8 cellular contexts compared by ENCODE assay signal in genomic region chr17:17836818-17837379, GRCh38. TPM values are rescaled to one million over a fixed set of nuclear protein-coding genes. Genes with fewer than 3 reads are reported as not detected.
DNase-seq lines count a peak whose midpoint lies in the region; ATAC-seq and TF ChIP-seq lines count a peak whose summit lies in the region.

SREBF1 (minus strand) TSS chr17:17836986; CDS start chr17:17836817, 169 bp downstream.

- no peak for TF ChIP-seq CTCF in CD8-positive, alpha-beta T cell (IDR thresholded peaks at IDR 0.05)
- no peak for TF ChIP-seq CTCF in brain (conservative IDR thresholded peaks at IDR 0.05)

- POLR2A ChIA-PET in CD8-positive, alpha-beta T cell (lab: Charles Lee) = interaction anchor here (0.9 to 2.8 kb wide), 7 partner anchors 9 to 123 kb away, joined by 3 to 29 read pairs (median 5); no protein-coding TSS in a partner anchor

- no peaks in the 10 kb centered on the region for H3K9me3 ChIP-seq in CD8-positive, alpha-beta T cell (ENCODE audit: low read length)
- no peaks in the 10 kb centered on the region for H3K9me3 ChIP-seq in iPS-18a (ENCODE audit: control insufficient read depth, low read depth, low read length)
- no peaks in the 10 kb centered on the region for H3K9me3 ChIP-seq in skeletal muscle tissue (ENCODE audit: control insufficient read depth in 3 of 3, low read length in 3 of 3)

- H3K27ac ChIP-seq in CD8-positive, alpha-beta T cell (ENCODE audit: low read depth, low read length) = peak within 1 kb of the TSS; percentile 99
- peak within 1 kb of the TSS; percentile 82 for H3K27ac ChIP-seq in iPS-18a (ENCODE audit: low read length)
- H3K27ac ChIP-seq in skeletal muscle tissue (ENCODE audit: low read depth, low read length) = peak within 1 kb of the TSS; percentile 100

- no peaks in the 10 kb centered on the region for H3K9me3 Mint-ChIP-seq in CD8-positive, alpha-beta T cell
- peaks cover 0 to 12% (median 0%) of the 10 kb centered on the region in 5 experiments for H3K9me3 Mint-ChIP-seq in brain

- ATAC-seq in CD8-positive, alpha-beta T cell = peak; percentile 34
- ATAC-seq in GM19328 (IDR thresholded peaks at IDR 0.05; ENCODE audit: unreplicated experiment) (peak; percentile 27), HG03469 (IDR thresholded peaks at IDR 0.05; ENCODE audit: unreplicated experiment) (peak; percentile 8)

- no peaks in the 10 kb centered on the region for H3K27me3 ChIP-seq in CD8-positive, alpha-beta T cell (ENCODE audit: insufficient read depth, low read length)
- H3K27me3 ChIP-seq in iPS-18a (ENCODE audit: control insufficient read depth, insufficient read depth, low read length) = no peaks in the 10 kb centered on the region
- H3K27me3 ChIP-seq in skeletal muscle tissue (ENCODE audit: control insufficient read depth in 3 of 3, insufficient read depth in 3 of 3, low read length in 3 of 3) = no peaks in the 10 kb centered on the region

- peak within 1 kb of the TSS; percentile 88 for H3K4me3 Mint-ChIP-seq in CD8-positive, alpha-beta T cell
- peak within 1 kb of the TSS; percentile 87 to 94 (median 90) for H3K4me3 Mint-ChIP-seq in brain

- peak; percentile 35 to 72 (median 63) for DNase-seq in CD8-positive, alpha-beta T cell
- DNase-seq in T-helper 2 cell = peak; percentile 19 to 70 (median 48)
- no peak for DNase-seq in inferior parietal cortex (ENCODE audit: extremely low spot score)

- H3K4me1 Mint-ChIP-seq in CD8-positive, alpha-beta T cell (ENCODE audit: low read depth) = peaks cover 72% of the 10 kb centered on the region
- H3K4me1 Mint-ChIP-seq in brain = peaks cover 72% of the 10 kb centered on the region

- CTCF ChIA-PET in CD8-positive, alpha-beta T cell (lab: Charles Lee) = interaction anchor here (1.2 to 1.9 kb wide), 8 partner anchors 9 to 197 kb away, joined by 3 to 9 read pairs (median 4); no protein-coding TSS in a partner anchor

- H3K36me3 ChIP-seq in CD8-positive, alpha-beta T cell (ENCODE audit: insufficient read depth, low read length) = no peaks in the 10 kb centered on the region
- no peaks in the 10 kb centered on the region for H3K36me3 ChIP-seq in iPS-18a (ENCODE audit: control insufficient read depth, low read depth, low read length)
- peaks cover 0 to 5% (median 0%) of the 10 kb centered on the region in 3 donors for H3K36me3 ChIP-seq in skeletal muscle tissue (ENCODE audit: control insufficient read depth in 3 of 3, insufficient read depth in 3 of 3, low read length in 3 of 3)

- H3K27ac Mint-ChIP-seq in CD8-positive, alpha-beta T cell = peak within 1 kb of the TSS; percentile 97
- H3K27ac Mint-ChIP-seq in brain = peak within 1 kb of the TSS; percentile 95 to 98 (median 97)

- peak within 1 kb of the TSS; percentile 94 for H3K9ac ChIP-seq in iPS-18a (ENCODE audit: low read length)
- H3K9ac ChIP-seq in skeletal muscle tissue (ENCODE audit: low read depth in 1 of 3, low read length in 3 of 3) = peak within 1 kb of the TSS; percentile 98 to 100 (median 100)

- H3K36me3 Mint-ChIP-seq in CD8-positive, alpha-beta T cell = peaks cover 8% of the 10 kb centered on the region
- no peaks in the 10 kb centered on the region for H3K36me3 Mint-ChIP-seq in brain

- peak within 1 kb of the TSS; percentile 95 for H3K4me3 ChIP-seq in CD8-positive, alpha-beta T cell (ENCODE audit: low read depth, low read length)
- peak within 1 kb of the TSS; percentile 82 for H3K4me3 ChIP-seq in iPS-18a (ENCODE audit: low read length)
- H3K4me3 ChIP-seq in skeletal muscle tissue (ENCODE audit: low read length in 3 of 3) = peak within 1 kb of the TSS; percentile 82 to 93 (median 91)

- H3K27me3 Mint-ChIP-seq in CD8-positive, alpha-beta T cell (ENCODE audit: low read depth) = no peaks in the 10 kb centered on the region
- peaks cover 5% of the 10 kb centered on the region for H3K27me3 Mint-ChIP-seq in brain

- H3K4me1 ChIP-seq in CD8-positive, alpha-beta T cell (ENCODE audit: insufficient read depth, low read length) = peaks cover 77% of the 10 kb centered on the region
- peaks cover 47% of the 10 kb centered on the region for H3K4me1 ChIP-seq in iPS-18a (ENCODE audit: control insufficient read depth, low read depth, low read length)
- peaks cover 68 to 76% (median 69%) of the 10 kb centered on the region in 3 donors for H3K4me1 ChIP-seq in skeletal muscle tissue (ENCODE audit: control insufficient read depth in 3 of 3, insufficient read depth in 3 of 3, low read length in 3 of 3)

- intact Hi-C loops in CD8-positive, alpha-beta T cell (cut with DNase I, micrococcal nuclease) = loop anchor here (1.0 to 10.0 kb wide), 5 partner anchors 12 to 348 kb away; partner anchors contain the start of gene ALKBH5 (in 1 of the 2)

RNA-seq across cellular contexts. Expression of gene SREBF1, which starts in this region (rescaled TPM):
- total RNA-seq in CD8-positive, alpha-beta T cell = 100 to 1,000 TPM; 401 to 412 TPM
- polyA plus RNA-seq in brain (ENCODE audit: insufficient read depth, low read depth, low replicate concordance) = 39.4 TPM
- total RNA-seq in skeletal muscle tissue = 23.0 TPM

Comparison
In these comparisons a context has a peak if more than half of its experiments do, and no peak if none do; other contexts are left out.
1. RNA of gene SREBF1 (total RNA-seq): 401 to 412 TPM in CD8-positive, alpha-beta T cell; 23.0 TPM in skeletal muscle tissue (single experiment); every median in the first group is over 10 times any median in the second.
2. Peak in every context shown above with its lines, with median percentiles within 50 percentile points of each other: ATAC-seq, H3K27ac ChIP-seq and H3K4me3 ChIP-seq.